Comparison of ENCODE assay signal across 8 cellular contexts in genomic region chr21:32278068-32278467, GRCh38. TPM values are rescaled to one million over a fixed set of nuclear protein-coding genes. Genes with fewer than 3 reads are reported as not detected.
DNase-seq lines count a peak whose midpoint lies in the region; ATAC-seq and TF ChIP-seq lines count a peak whose summit lies in the region.

No MANE protein-coding gene starts in this region.

- H3K36me3 ChIP-seq in A673 (ENCODE audit: insufficient read depth, low read length, poor library complexity, severe bottlenecking) (peaks cover 11% of the 10 kb centered on the region), Peyer's patch (no peaks in the 10 kb centered on the region), parathyroid adenoma (ENCODE audit: control insufficient read depth, insufficient read depth, low read length) (no peaks in the 10 kb centered on the region)

- no peak overlapping the region for H2AFZ ChIP-seq in parathyroid adenoma

- no peak for TF ChIP-seq CTCF in A673 (conservative IDR thresholded peaks at IDR 0.05; ENCODE audit: low read depth, low read length)
- no peak for TF ChIP-seq CTCF in Peyer's patch (IDR thresholded peaks at IDR 0.05)
- no peak for TF ChIP-seq CTCF in epithelial cell of proximal tubule (conservative IDR thresholded peaks at IDR 0.05; ENCODE audit: low read depth, low read length)
- no peak for TF ChIP-seq CTCF in parathyroid adenoma (IDR thresholded peaks at IDR 0.05)

- H3K79me2 ChIP-seq in parathyroid adenoma: no peaks in the 10 kb centered on the region

- DNase-seq in A673 (ENCODE audit: low spot score): peak; percentile 22
- no peak for DNase-seq in Peyer's patch
- no peak for DNase-seq in epithelial cell of proximal tubule (ENCODE audit: low read depth)
- DNase-seq in COR-L47 (lab: John Stamatoyannopoulos, UW): no peak
- DNase-seq in foreskin melanocyte: no peak
- no peak for DNase-seq in globus pallidus (ENCODE audit: low spot score)

- intact Hi-C loops in A673 (cut with micrococcal nuclease; ENCODE audit: unreplicated experiment): no loop called here

- H3K4me2 ChIP-seq in parathyroid adenoma (ENCODE audit: low read length): peak overlapping the region; percentile 87

- H3K27me3 ChIP-seq in A673 (replicated peaks; ENCODE audit: insufficient read depth, low read depth, low read length, poor library complexity) (no peaks in the 10 kb centered on the region), Peyer's patch (no peaks in the 10 kb centered on the region), parathyroid adenoma (ENCODE audit: control insufficient read depth, insufficient read depth, low read length) (no peaks in the 10 kb centered on the region)

- H3K4me3 ChIP-seq in A673 (ENCODE audit: low read depth, low read length, poor library complexity, severe bottlenecking): peak overlapping the region; percentile 98
- peak overlapping the region; percentile 57 to 96 (median 80) for H3K4me3 ChIP-seq in Peyer's patch
- peak overlapping the region; percentile 71 for H3K4me3 ChIP-seq in epithelial cell of proximal tubule (ENCODE audit: low read depth, low read length)
- H3K4me3 ChIP-seq in parathyroid adenoma (ENCODE audit: low read depth, low read length): peak overlapping the region; percentile 81

- no peaks in the 10 kb centered on the region for H3K9me3 ChIP-seq in A673 (ENCODE audit: low read depth, low read length, poor library complexity, severe bottlenecking)
- no peaks in the 10 kb centered on the region for H3K9me3 ChIP-seq in Peyer's patch
- no peaks in the 10 kb centered on the region for H3K9me3 ChIP-seq in parathyroid adenoma (ENCODE audit: control insufficient read depth, low read length)

- H3K9ac ChIP-seq in parathyroid adenoma: no peak overlapping the region

- TSS peak; percentile 47 for BruUV-seq in A673 (replicated peaks; lab: Mats Ljungman, UMichigan)

- CTCF ChIA-PET in A673 (lab: Charles Lee): interaction anchor here (0.7 kb wide), 1 partner anchor 323 kb away, joined by 8 read pairs; no protein-coding TSS in a partner anchor

- ATAC-seq in GM21515 (IDR thresholded peaks at IDR 0.05; ENCODE audit: unreplicated experiment): peak; percentile 3

- POLR2A ChIA-PET in A673 (lab: Charles Lee; ENCODE audit: low non-redundant PET): interaction anchor here (0.7 kb wide), 1 partner anchor 754 kb away, joined by 7 read pairs; no protein-coding TSS in a partner anchor

- H3K27ac ChIP-seq in A673 (ENCODE audit: low read depth, low read length, poor library complexity, severe bottlenecking): peak overlapping the region; percentile 71
- peak overlapping the region in 1 of 4 donors; percentile 72 for H3K27ac ChIP-seq in Peyer's patch
- H3K27ac ChIP-seq in parathyroid adenoma: no peak overlapping the region

- TF ChIP-seq POLR2A in Peyer's patch (IDR thresholded peaks at IDR 0.05): no peak

- H3K4me1 ChIP-seq in A673 (ENCODE audit: insufficient read depth, low read length, poor library complexity, severe bottlenecking): peaks cover 8% of the 10 kb centered on the region
- peaks cover 0 to 19% (median 13%) of the 10 kb centered on the region in 4 donors for H3K4me1 ChIP-seq in Peyer's patch
- H3K4me1 ChIP-seq in parathyroid adenoma: peaks cover 5% of the 10 kb centered on the region

RNA-seq across cellular contexts. Expression of gene MIS18A, which starts 0.8 kb away (rescaled TPM):
- total RNA-seq in A673 (2021) (38.9 and 40.1 TPM in 2 replicates), Peyer's patch (1 to 10 TPM; 1.9 to 4.1 (median 2.7) TPM), epithelial cell of proximal tubule (31.4 and 32.5 TPM in 2 replicates)

RNA-seq across cellular contexts. Expression of gene MRAP, which starts 20.6 kb away (rescaled TPM):
- total RNA-seq in A673 (2021) (not detected in 2 replicates), Peyer's patch (not detected), epithelial cell of proximal tubule (not detected in 2 replicates)
